ENCODE assay signal across 8 cellular contexts in genomic region chr14:24271834-24272263, GRCh38. TPM values are rescaled to one million over a fixed set of nuclear protein-coding genes. Genes with fewer than 3 reads are reported as not detected.
A peak's percentile ranks its signal among the peaks of the same experiment; 100 is the strongest.
DNase-seq lines count a peak whose midpoint lies in the region; ATAC-seq, FAIRE-seq and TF ChIP-seq lines count a peak whose summit lies in the region.

No MANE protein-coding gene starts in this region.

- peaks cover 35% of the 10 kb centered on the region for H3K36me3 Mint-ChIP-seq in dendritic cell treated with granulocyte-macrophage colony-stimulating factor and Interleukin-4, amounts not matched to agents 40 ng/mL and 50 ng/mL, for 4 days (ENCODE audit: low read depth)
- peaks cover 7% of the 10 kb centered on the region for H3K36me3 Mint-ChIP-seq in natural killer cell

- peak overlapping the region; percentile 83 for H2AFZ ChIP-seq in Loucy (ENCODE audit: low read length)

- peaks cover 14% of the 10 kb centered on the region; the same call in 1 of the 2 replicates for H3K79me2 ChIP-seq in Loucy (ENCODE audit: insufficient read depth, low read length)

- H3K4me3 ChIP-seq in BE2C (ENCODE audit: low read depth, low read length) (peak overlapping the region; percentile 76), Loucy (ENCODE audit: low read length, poor library complexity, severe bottlenecking) (peak overlapping the region; percentile 84)

- peak overlapping the region; percentile 90 for H3K4me3 Mint-ChIP-seq in dendritic cell treated with granulocyte-macrophage colony-stimulating factor and Interleukin-4, amounts not matched to agents 40 ng/mL and 50 ng/mL, for 4 days
- H3K4me3 Mint-ChIP-seq in natural killer cell, result peak overlapping the region; percentile 94

- H3K9me3 ChIP-seq in BE2C (no peaks in the 10 kb centered on the region), Loucy (ENCODE audit: insufficient read depth, low read depth, low read length) (no peaks in the 10 kb centered on the region)

- no peak for DNase-seq in BE2C
- DNase-seq in natural killer cell, result no peak
- DNase-seq in NCI-H146 (lab: John Stamatoyannopoulos, UW), result no peak
- no peak for DNase-seq in AG08395 (ENCODE audit: low spot score)
- DNase-seq in HTR-8/SVneo (ENCODE audit: insufficient read length, low spot score), result no peak

- H3K36me3 ChIP-seq in BE2C, result no peaks in the 10 kb centered on the region
- H3K36me3 ChIP-seq in Loucy (ENCODE audit: insufficient read depth, low read length), result no peaks in the 10 kb centered on the region

- no peaks in the 10 kb centered on the region for H3F3A ChIP-seq in Loucy (ENCODE audit: low read depth)

- TF ChIP-seq CTCF in BE2C (IDR thresholded peaks at IDR 0.05; ENCODE audit: low read depth, low read length), result no peak
- TF ChIP-seq CTCF in Loucy (conservative IDR thresholded peaks at IDR 0.05; ENCODE audit: low read length), result no peak
- TF ChIP-seq CTCF in natural killer cell (IDR thresholded peaks at IDR 0.05), result no peak

- no peaks in the 10 kb centered on the region for H3K9me2 ChIP-seq in Loucy (replicated peaks; ENCODE audit: low read depth, low read length)

- H3K4me2 ChIP-seq in Loucy (ENCODE audit: low read depth, low read length, poor library complexity, severe bottlenecking), result peak overlapping the region; percentile 97

- no peaks in the 10 kb centered on the region for H4K20me1 ChIP-seq in Loucy (ENCODE audit: insufficient read depth, low read length, poor library complexity, severe bottlenecking)

- H3K4me1 Mint-ChIP-seq in dendritic cell treated with granulocyte-macrophage colony-stimulating factor and Interleukin-4, amounts not matched to agents 40 ng/mL and 50 ng/mL, for 4 days (ENCODE audit: low read depth), result peaks cover 64% of the 10 kb centered on the region
- peaks cover 25 to 28% of the 10 kb centered on the region in 2 donors for H3K4me1 Mint-ChIP-seq in natural killer cell

- H3K27me3 ChIP-seq in BE2C (no peaks in the 10 kb centered on the region), Loucy (ENCODE audit: insufficient read depth, low read length, poor library complexity, severe bottlenecking) (no peaks in the 10 kb centered on the region)

- no peaks in the 10 kb centered on the region for H3K9me3 Mint-ChIP-seq in dendritic cell treated with granulocyte-macrophage colony-stimulating factor and Interleukin-4, amounts not matched to agents 40 ng/mL and 50 ng/mL, for 4 days
- H3K9me3 Mint-ChIP-seq in natural killer cell, result no peaks in the 10 kb centered on the region

- intact Hi-C loops in dendritic cell treated with granulocyte-macrophage colony-stimulating factor and Interleukin-4, amounts not matched to agents 40 ng/mL and 50 ng/mL, for 4 days (cut with micrococcal nuclease), result loop anchor here (2.0 kb wide), 1 partner anchor 29 kb away; the partner anchor contains the start of gene TINF2
- intact Hi-C loops in natural killer cell (cut with micrococcal nuclease), result loop anchor here (1.0 to 5.0 kb wide), 8 partner anchors 27 to 400 kb away; partner anchors contain the start of genes DHRS1, GMPR2, LTB4R and MDP1

- FAIRE-seq in HTR-8/SVneo (lab: Jason Lieb, UNC), result no peak

- no peak for ATAC-seq in natural killer cell
- no peak for ATAC-seq in GM21423 (IDR thresholded peaks at IDR 0.05; ENCODE audit: unreplicated experiment)

- H3K4me1 ChIP-seq in BE2C (no peaks in the 10 kb centered on the region), Loucy (ENCODE audit: insufficient read depth, low read length, poor library complexity, severe bottlenecking) (peaks cover 14% of the 10 kb centered on the region)

- H3K27ac Mint-ChIP-seq in dendritic cell treated with granulocyte-macrophage colony-stimulating factor and Interleukin-4, amounts not matched to agents 40 ng/mL and 50 ng/mL, for 4 days, result peak overlapping the region; percentile 79
- H3K27ac Mint-ChIP-seq in natural killer cell, result peak overlapping the region; percentile 91 to 92

- H3K27me3 Mint-ChIP-seq in dendritic cell treated with granulocyte-macrophage colony-stimulating factor and Interleukin-4, amounts not matched to agents 40 ng/mL and 50 ng/mL, for 4 days, result no peaks in the 10 kb centered on the region
- no peaks in the 10 kb centered on the region for H3K27me3 Mint-ChIP-seq in natural killer cell (ENCODE audit: low read depth in 2 of 2)

- peak overlapping the region; percentile 92 for H3K9ac ChIP-seq in Loucy (ENCODE audit: low read depth, low read length, poor library complexity, severe bottlenecking)

RNA-seq across cellular contexts. Expression of gene RABGGTA, which starts 0.5 kb away (rescaled TPM):
- 60.8 TPM for polyA plus RNA-seq in BE2C (2012; ENCODE audit: insufficient read depth, insufficient read length, low read depth)
- total RNA-seq in natural killer cell, result 10 to 100 TPM; 72.9 to 95.1 (median 88.5) TPM

RNA-seq across cellular contexts. Expression of gene TGM1, which starts 8.9 kb away (rescaled TPM):
- polyA plus RNA-seq in BE2C (2012; ENCODE audit: insufficient read depth, insufficient read length, low read depth), result 2.0 TPM
- total RNA-seq in natural killer cell, result 1 to 10 TPM; 1.7 to 4.9 (median 4.7) TPM

RNA-seq across cellular contexts. Expression of gene DHRS1, which starts 27.7 kb away (rescaled TPM):
- polyA plus RNA-seq in BE2C (2012; ENCODE audit: insufficient read depth, insufficient read length, low read depth), result 5.3 TPM
- total RNA-seq in natural killer cell, result 10 to 100 TPM; 39.8 to 59.0 (median 43.3) TPM

RNA-seq across cellular contexts. Expression of gene NOP9, which starts 27.8 kb away (rescaled TPM):
- 46.3 TPM for polyA plus RNA-seq in BE2C (2012; ENCODE audit: insufficient read depth, insufficient read length, low read depth)
- 10 to 100 TPM; 34.9 to 47.8 (median 39.2) TPM for total RNA-seq in natural killer cell

RNA-seq across cellular contexts. Expression of gene TINF2, which starts 29.4 kb away (rescaled TPM):
- polyA plus RNA-seq in BE2C (2012; ENCODE audit: insufficient read depth, insufficient read length, low read depth), result 57.3 TPM
- total RNA-seq in natural killer cell, result 100 to 1,000 TPM; 158 to 269 (median 176) TPM
